Comparison of ENCODE assay signal across 1 cellular context in the genomic region with DNA sequence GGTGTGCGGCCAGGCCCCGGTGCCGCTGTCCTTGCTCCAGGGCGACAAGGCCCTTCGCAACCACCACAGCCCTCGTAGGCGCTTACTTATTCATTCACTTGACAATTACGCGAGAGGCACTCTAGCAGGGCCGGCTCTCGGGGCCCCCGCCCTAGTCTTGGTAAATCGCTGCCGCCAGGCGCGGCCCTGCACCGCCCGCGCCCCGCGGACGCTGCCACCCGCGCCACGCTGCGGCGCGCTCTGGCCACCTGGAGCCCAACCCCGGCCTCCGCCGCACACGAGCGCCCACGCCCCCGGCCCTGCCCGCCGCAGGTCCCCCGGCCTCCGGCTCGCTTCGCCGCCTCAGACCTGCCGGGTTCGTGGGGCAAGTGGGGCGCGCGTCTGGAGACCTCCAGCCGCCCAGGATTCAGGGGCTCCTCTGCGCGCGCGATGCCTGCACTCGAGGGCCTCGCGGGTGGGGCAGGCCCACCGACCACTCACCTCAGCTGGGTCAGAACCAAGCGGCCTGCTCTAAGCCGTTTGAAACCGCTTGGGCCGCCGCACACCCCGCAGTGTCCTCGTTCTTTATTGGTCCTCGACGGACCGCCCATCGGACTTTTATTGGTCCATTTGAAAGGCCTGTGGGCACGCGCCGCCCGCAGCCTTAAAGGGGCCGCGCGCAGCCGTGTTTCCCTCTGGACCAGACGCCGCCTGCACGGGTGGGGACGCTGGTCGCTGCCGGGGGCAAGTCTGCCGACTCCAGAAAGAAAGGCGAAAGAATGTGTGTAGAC.
TF ChIP-seq lines count a peak whose summit lies in the region.

A gene (minus strand): TSS at position 541 of the 770 bp plus-strand sequence. CDS start 25,049 bp downstream, outside the sequence.

TF ChIP-seq in HEK293, 187 proteins besides CTCF, POLR2A, EP300 and RAD21 (continued from another document and continues in another):
- TF ChIP-seq, protein P1, sequence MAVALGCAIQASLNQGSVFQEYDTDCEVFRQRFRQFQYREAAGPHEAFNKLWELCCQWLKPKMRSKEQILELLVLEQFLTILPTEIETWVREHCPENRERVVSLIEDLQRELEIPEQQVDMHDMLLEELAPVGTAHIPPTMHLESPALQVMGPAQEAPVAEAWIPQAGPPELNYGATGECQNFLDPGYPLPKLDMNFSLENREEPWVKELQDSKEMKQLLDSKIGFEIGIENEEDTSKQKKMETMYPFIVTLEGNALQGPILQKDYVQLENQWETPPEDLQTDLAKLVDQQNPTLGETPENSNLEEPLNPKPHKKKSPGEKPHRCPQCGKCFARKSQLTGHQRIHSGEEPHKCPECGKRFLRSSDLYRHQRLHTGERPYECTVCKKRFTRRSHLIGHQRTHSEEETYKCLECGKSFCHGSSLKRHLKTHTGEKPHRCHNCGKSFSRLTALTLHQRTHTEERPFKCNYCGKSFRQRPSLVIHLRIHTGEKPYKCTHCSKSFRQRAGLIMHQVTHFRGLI (tag by site-specific recombination; IDR thresholded peaks at IDR 0.05) = no peak
- TF ChIP-seq GLIS1 (tag by site-specific recombination; IDR thresholded peaks at IDR 0.05) (peak; percentile 50; the same call in 1 of the 2 replicates), ZNF223 (tag by site-specific recombination; IDR thresholded peaks at IDR 0.05) (no peak), ZNF324 (tag by site-specific recombination; IDR thresholded peaks at IDR 0.05) (no peak; the same call in 1 of the 2 replicates), SCRT1 (tag by site-specific recombination; IDR thresholded peaks at IDR 0.05; ENCODE audit: borderline replicate concordance) (no peak), TCF7L2 (IDR thresholded peaks at IDR 0.05; ENCODE audit: borderline replicate concordance, low read depth, low read length) (no peak), ZNF510 (tag by site-specific recombination; IDR thresholded peaks at IDR 0.05; ENCODE audit: insufficient replicate concordance) (no peak), ZNF596 (tag by site-specific recombination; IDR thresholded peaks at IDR 0.05) (no peak), GLIS2 (tag by site-specific recombination; IDR thresholded peaks at IDR 0.05) (peak; percentile 50), GFI1B (tag by site-specific recombination; IDR thresholded peaks at IDR 0.05) (no peak), SP7 (tag by site-specific recombination; IDR thresholded peaks at IDR 0.05) (0 out of 2 replicates have a peak, but pooled peaks have one; percentile 57), ZNF830 (tag by site-specific recombination; IDR thresholded peaks at IDR 0.05; ENCODE audit: low read depth) (no peak), ZIC2 (tag by site-specific recombination; IDR thresholded peaks at IDR 0.05) (peak; percentile 34; the same call in 1 of the 2 replicates), ZNF777 (tag by site-specific recombination; IDR thresholded peaks at IDR 0.05; ENCODE audit: borderline replicate concordance) (no peak), ZBTB17 (tag by site-specific recombination; IDR thresholded peaks at IDR 0.05) (0 out of 2 replicates have a peak, but pooled peaks have one; percentile 45), KLF8 (tag by site-specific recombination; IDR thresholded peaks at IDR 0.05) (peak; percentile 69; the same call in 1 of the 2 replicates), ZNF248 (tag by site-specific recombination; IDR thresholded peaks at IDR 0.05) (no peak), ZXDB (tag by site-specific recombination; IDR thresholded peaks at IDR 0.05) (0 out of 2 replicates have a peak, but pooled peaks have one; percentile 37), ZNF623 (tag by site-specific recombination; IDR thresholded peaks at IDR 0.05) (no peak), KLF7 (tag by site-specific recombination; IDR thresholded peaks at IDR 0.05; ENCODE audit: borderline replicate concordance) (no peak), EGR2 (tag by site-specific recombination; IDR thresholded peaks at IDR 0.05; ENCODE audit: low read depth) (peak; percentile 67)
- TF ChIP-seq, protein P2, sequence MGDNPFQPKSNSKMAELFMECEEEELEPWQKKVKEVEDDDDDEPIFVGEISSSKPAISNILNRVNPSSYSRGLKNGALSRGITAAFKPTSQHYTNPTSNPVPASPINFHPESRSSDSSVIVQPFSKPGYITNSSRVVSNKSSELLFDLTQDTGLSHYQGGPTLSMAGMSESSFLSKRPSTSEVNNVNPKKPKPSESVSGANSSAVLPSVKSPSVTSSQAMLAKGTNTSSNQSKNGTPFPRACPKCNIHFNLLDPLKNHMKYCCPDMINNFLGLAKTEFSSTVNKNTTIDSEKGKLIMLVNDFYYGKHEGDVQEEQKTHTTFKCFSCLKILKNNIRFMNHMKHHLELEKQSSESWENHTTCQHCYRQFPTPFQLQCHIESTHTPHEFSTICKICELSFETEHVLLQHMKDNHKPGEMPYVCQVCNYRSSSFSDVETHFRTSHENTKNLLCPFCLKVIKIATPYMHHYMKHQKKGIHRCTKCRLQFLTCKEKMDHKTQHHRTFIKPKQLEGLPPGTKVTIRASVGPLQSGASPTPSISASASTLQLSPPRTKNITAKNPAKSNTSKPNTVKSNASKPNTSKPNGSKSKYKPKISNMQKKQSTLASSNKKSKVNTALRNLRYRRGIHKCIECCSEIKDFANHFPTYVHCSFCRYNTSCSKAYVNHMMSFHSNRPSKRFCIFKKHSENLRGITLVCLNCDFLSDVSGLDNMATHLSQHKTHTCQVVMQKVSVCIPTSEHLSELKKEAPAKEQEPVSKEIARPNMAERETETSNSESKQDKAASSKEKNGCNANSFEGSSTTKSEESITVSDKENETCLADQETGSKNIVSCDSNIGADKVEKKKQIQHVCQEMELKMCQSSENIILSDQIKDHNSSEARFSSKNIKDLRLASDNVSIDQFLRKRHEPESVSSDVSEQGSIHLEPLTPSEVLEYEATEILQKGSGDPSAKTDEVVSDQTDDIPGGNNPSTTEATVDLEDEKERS (tag by site-specific recombination; IDR thresholded peaks at IDR 0.05) = no peak
- TF ChIP-seq, protein P3, sequence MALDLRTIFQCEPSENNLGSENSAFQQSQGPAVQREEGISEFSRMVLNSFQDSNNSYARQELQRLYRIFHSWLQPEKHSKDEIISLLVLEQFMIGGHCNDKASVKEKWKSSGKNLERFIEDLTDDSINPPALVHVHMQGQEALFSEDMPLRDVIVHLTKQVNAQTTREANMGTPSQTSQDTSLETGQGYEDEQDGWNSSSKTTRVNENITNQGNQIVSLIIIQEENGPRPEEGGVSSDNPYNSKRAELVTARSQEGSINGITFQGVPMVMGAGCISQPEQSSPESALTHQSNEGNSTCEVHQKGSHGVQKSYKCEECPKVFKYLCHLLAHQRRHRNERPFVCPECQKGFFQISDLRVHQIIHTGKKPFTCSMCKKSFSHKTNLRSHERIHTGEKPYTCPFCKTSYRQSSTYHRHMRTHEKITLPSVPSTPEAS (tag by site-specific recombination; IDR thresholded peaks at IDR 0.05) = no peak
- TF ChIP-seq, protein P4, sequence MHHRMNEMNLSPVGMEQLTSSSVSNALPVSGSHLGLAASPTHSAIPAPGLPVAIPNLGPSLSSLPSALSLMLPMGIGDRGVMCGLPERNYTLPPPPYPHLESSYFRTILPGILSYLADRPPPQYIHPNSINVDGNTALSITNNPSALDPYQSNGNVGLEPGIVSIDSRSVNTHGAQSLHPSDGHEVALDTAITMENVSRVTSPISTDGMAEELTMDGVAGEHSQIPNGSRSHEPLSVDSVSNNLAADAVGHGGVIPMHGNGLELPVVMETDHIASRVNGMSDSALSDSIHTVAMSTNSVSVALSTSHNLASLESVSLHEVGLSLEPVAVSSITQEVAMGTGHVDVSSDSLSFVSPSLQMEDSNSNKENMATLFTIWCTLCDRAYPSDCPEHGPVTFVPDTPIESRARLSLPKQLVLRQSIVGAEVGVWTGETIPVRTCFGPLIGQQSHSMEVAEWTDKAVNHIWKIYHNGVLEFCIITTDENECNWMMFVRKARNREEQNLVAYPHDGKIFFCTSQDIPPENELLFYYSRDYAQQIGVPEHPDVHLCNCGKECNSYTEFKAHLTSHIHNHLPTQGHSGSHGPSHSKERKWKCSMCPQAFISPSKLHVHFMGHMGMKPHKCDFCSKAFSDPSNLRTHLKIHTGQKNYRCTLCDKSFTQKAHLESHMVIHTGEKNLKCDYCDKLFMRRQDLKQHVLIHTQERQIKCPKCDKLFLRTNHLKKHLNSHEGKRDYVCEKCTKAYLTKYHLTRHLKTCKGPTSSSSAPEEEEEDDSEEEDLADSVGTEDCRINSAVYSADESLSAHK (tag by site-specific recombination; IDR thresholded peaks at IDR 0.05) = 0 out of 2 replicates have a peak, but pooled peaks have one; percentile 14
- TF ChIP-seq, protein P5, sequence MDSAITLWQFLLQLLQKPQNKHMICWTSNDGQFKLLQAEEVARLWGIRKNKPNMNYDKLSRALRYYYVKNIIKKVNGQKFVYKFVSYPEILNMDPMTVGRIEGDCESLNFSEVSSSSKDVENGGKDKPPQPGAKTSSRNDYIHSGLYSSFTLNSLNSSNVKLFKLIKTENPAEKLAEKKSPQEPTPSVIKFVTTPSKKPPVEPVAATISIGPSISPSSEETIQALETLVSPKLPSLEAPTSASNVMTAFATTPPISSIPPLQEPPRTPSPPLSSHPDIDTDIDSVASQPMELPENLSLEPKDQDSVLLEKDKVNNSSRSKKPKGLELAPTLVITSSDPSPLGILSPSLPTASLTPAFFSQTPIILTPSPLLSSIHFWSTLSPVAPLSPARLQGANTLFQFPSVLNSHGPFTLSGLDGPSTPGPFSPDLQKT (IDR thresholded peaks at IDR 0.05; ENCODE audit: borderline replicate concordance, low read depth, low read length) = no peak
- TF ChIP-seq, protein P6, sequence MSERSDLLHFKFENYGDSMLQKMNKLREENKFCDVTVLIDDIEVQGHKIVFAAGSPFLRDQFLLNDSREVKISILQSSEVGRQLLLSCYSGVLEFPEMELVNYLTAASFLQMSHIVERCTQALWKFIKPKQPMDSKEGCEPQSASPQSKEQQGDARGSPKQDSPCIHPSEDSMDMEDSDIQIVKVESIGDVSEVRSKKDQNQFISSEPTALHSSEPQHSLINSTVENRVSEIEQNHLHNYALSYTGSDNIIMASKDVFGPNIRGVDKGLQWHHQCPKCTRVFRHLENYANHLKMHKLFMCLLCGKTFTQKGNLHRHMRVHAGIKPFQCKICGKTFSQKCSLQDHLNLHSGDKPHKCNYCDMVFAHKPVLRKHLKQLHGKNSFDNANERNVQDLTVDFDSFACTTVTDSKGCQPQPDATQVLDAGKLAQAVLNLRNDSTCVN (tag by site-specific recombination; optimal IDR thresholded peaks at IDR 0.05) = peak; percentile 93
- TF ChIP-seq, protein P7, sequence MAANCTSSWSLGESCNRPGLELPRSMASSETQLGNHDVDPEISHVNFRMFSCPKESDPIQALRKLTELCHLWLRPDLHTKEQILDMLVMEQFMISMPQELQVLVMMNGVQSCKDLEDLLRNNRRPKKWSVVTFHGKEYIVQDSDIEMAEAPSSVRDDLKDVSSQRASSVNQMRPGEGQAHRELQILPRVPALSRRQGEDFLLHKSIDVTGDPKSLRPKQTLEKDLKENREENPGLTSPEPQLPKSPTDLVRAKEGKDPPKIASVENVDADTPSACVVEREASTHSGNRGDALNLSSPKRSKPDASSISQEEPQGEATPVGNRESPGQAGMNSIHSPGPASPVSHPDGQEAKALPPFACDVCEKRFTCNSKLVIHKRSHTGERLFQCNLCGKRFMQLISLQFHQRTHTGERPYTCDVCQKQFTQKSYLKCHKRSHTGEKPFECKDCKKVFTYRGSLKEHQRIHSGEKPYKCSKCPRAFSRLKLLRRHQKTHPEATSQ (tag by site-specific recombination; IDR thresholded peaks at IDR 0.05) = no peak
- TF ChIP-seq, protein P8, sequence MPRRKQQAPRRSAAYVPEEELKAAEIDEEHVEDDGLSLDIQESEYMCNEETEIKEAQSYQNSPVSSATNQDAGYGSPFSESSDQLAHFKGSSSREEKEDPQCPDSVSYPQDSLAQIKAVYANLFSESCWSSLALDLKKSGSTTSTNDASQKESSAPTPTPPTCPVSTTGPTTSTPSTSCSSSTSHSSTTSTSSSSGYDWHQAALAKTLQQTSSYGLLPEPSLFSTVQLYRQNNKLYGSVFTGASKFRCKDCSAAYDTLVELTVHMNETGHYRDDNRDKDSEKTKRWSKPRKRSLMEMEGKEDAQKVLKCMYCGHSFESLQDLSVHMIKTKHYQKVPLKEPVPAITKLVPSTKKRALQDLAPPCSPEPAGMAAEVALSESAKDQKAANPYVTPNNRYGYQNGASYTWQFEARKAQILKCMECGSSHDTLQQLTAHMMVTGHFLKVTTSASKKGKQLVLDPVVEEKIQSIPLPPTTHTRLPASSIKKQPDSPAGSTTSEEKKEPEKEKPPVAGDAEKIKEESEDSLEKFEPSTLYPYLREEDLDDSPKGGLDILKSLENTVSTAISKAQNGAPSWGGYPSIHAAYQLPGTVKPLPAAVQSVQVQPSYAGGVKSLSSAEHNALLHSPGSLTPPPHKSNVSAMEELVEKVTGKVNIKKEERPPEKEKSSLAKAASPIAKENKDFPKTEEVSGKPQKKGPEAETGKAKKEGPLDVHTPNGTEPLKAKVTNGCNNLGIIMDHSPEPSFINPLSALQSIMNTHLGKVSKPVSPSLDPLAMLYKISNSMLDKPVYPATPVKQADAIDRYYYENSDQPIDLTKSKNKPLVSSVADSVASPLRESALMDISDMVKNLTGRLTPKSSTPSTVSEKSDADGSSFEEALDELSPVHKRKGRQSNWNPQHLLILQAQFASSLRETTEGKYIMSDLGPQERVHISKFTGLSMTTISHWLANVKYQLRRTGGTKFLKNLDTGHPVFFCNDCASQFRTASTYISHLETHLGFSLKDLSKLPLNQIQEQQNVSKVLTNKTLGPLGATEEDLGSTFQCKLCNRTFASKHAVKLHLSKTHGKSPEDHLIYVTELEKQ (tag by site-specific recombination; IDR thresholded peaks at IDR 0.05; ENCODE audit: borderline replicate concordance) = no peak
